In the genomic region with DNA sequence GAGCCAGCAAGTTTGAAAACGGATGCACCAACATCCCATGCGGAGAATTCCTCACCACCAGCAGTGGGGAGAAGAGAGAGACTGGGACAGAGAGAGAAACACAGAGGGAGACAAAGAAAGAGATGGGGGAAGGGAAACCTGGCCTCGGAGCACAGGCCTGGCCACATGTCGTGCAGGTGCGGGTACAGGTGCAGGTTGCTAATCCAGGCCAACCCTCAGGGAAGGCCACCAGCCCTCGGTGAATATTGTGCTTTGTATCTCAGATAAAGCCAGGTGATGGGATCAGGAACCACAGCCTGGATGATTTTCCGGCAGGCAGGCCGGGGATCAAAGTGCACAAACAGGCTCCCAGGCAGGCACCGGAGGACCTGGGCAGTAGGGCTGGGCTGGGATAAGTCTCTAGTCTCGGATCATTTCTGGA, we compare ENCODE assay signal across 13 cellular contexts. TPM values are rescaled to one million over a fixed set of nuclear protein-coding genes. Genes with fewer than 3 reads are reported as not detected.
A peak's percentile ranks its signal among the peaks of the same experiment; 100 is the strongest.
DNase-seq lines count a peak whose midpoint lies in the region; ATAC-seq and TF ChIP-seq lines count a peak whose summit lies in the region.
"Had no signal": no experiment of that assay in that cellular context is flagged by ENCODE, and none has a peak within 500 bp of the region (broad histone marks: within the 10 kb centered on the region; RNA-seq: fewer than 3 reads in every experiment).

No MANE protein-coding gene starts in this region.

- peaks cover 7% of the 10 kb centered on the region for H3K9me3 Mint-ChIP-seq in neural crest cell
- H3K9me3 Mint-ChIP-seq in natural killer cell treated with Interleukin-12 subunit alpha and Interleukin-12 subunit beta and Interleukin-15 and Interleukin-18, amount 100 ng/mL, for 72 hours, result peaks cover 13% of the 10 kb centered on the region

- no peak overlapping the region for H3K27ac Mint-ChIP-seq in neural crest cell (ENCODE audit: unreplicated experiment)
- no peak overlapping the region for H3K27ac Mint-ChIP-seq in natural killer cell treated with Interleukin-12 subunit alpha and Interleukin-12 subunit beta and Interleukin-15 and Interleukin-18, amount 100 ng/mL, for 72 hours
- H3K27ac Mint-ChIP-seq: activated naive CD8-positive, alpha-beta T cell treated with anti-CD3 and anti-CD28 coated beads, Interleukin-2, amount 50 U/mL, for 24 hours had no signal

- H3K27me3 ChIP-seq in esophagus muscularis mucosa, result no peaks in the 10 kb centered on the region

- WGBS in esophagus muscularis mucosa, result 66% methylated on average over 10 of the region's 10 CpGs

- TF ChIP-seq CTCF in esophagus muscularis mucosa (IDR thresholded peaks at IDR 0.05) (no peak), neural crest cell (conservative IDR thresholded peaks at IDR 0.05) (no peak), GM10266 (IDR thresholded peaks at IDR 0.05; ENCODE audit: control insufficient read depth, insufficient read depth, low read depth, missing control alignments) (no peak)

- H3K4me3 ChIP-seq in esophagus muscularis mucosa, result no peak overlapping the region
- H3K4me3 ChIP-seq: left lung, spleen had no signal

- peaks cover 0 to 11% (median 4%) of the 10 kb centered on the region in 4 donors for H3K36me3 ChIP-seq in esophagus muscularis mucosa
- H3K36me3 ChIP-seq: left lung, spleen had no signal

- intact Hi-C loops in esophagus muscularis mucosa (cut with DNase I), result no loop called here

- TF ChIP-seq POLR2A in esophagus muscularis mucosa (IDR thresholded peaks at IDR 0.05; ENCODE audit: low read depth), result no peak

- H3K9me3 ChIP-seq in esophagus muscularis mucosa, result no peaks in the 10 kb centered on the region
- H3K9me3 ChIP-seq: left lung, spleen had no signal

- H3K27me3 Mint-ChIP-seq in neural crest cell (ENCODE audit: low read depth), result peaks cover 43% of the 10 kb centered on the region
- peaks cover 16 to 29% of the 10 kb centered on the region in 2 donors for H3K27me3 Mint-ChIP-seq in natural killer cell treated with Interleukin-12 subunit alpha and Interleukin-12 subunit beta and Interleukin-15 and Interleukin-18, amount 100 ng/mL, for 72 hours

- H3K27ac ChIP-seq in esophagus muscularis mucosa (replicated peaks in 1 of 4), result peak overlapping the region; percentile 96 to 99 (median 98)
- H3K27ac ChIP-seq: left lung had no signal

- DNase-seq in COLO668 (lab: John Stamatoyannopoulos, UW; ENCODE audit: unreplicated experiment), result peak; percentile 97
- peak; percentile 5 for DNase-seq in NCI-H2196 treated with DMSO at 0.1 percent for 48 hours (lab: John Stamatoyannopoulos, UW; ENCODE audit: unreplicated experiment)
- DNase-seq in esophagus muscularis mucosa (ENCODE audit: extremely low spot score), result no peak
- no peak for DNase-seq in neural crest cell (ENCODE audit: low read depth, low spot score)
- no peak for DNase-seq in natural killer cell treated with Interleukin-12 subunit alpha and Interleukin-12 subunit beta and Interleukin-15 and Interleukin-18, amount 100 ng/mL, for 72 hours (ENCODE audit: low spot score)
- no peak for DNase-seq in GM10266 (ENCODE audit: extremely low spot score)
- no peak for DNase-seq in activated T-cell treated with anti-CD3 and anti-CD28 coated beads, Interleukin-2, amount 50 U/mL, for 48 hours
- DNase-seq: activated CD4-positive, alpha-beta T cell treated with anti-CD3 and anti-CD28 coated beads for 4 hours; activated naive CD8-positive, alpha-beta T cell treated with anti-CD3 and anti-CD28 coated beads, Interleukin-2, amount 50 U/mL, for 24 hours; NCI-H2029 treated with DMSO at 0.1 percent for 48 hours; spleen had no signal

- ATAC-seq in natural killer cell treated with Interleukin-12 subunit alpha and Interleukin-12 subunit beta and Interleukin-15 and Interleukin-18, amount 100 ng/mL, for 72 hours, result no peak
- no peak for ATAC-seq in HG02885 (IDR thresholded peaks at IDR 0.05; ENCODE audit: poor library complexity, unreplicated experiment)
- ATAC-seq: activated naive CD8-positive, alpha-beta T cell treated with anti-CD3 and anti-CD28 coated beads, Interleukin-2, amount 50 U/mL, for 24 hours had no signal

- peaks cover 65 to 87% (median 82%) of the 10 kb centered on the region in 4 donors for H3K4me1 ChIP-seq in esophagus muscularis mucosa

- H3K4me3 Mint-ChIP-seq in neural crest cell, result peak overlapping the region; percentile 69
- H3K4me3 Mint-ChIP-seq in natural killer cell treated with Interleukin-12 subunit alpha and Interleukin-12 subunit beta and Interleukin-15 and Interleukin-18, amount 100 ng/mL, for 72 hours, result no peak overlapping the region

- H3K36me3 Mint-ChIP-seq in neural crest cell (ENCODE audit: low read depth), result peaks cover 3% of the 10 kb centered on the region
- H3K36me3 Mint-ChIP-seq in natural killer cell treated with Interleukin-12 subunit alpha and Interleukin-12 subunit beta and Interleukin-15 and Interleukin-18, amount 100 ng/mL, for 72 hours, result no peaks in the 10 kb centered on the region

- TF ChIP-seq EP300 in esophagus muscularis mucosa (IDR thresholded peaks at IDR 0.05), result no peak

- H3K4me1 Mint-ChIP-seq in neural crest cell, result peaks cover 63% of the 10 kb centered on the region
- H3K4me1 Mint-ChIP-seq in natural killer cell treated with Interleukin-12 subunit alpha and Interleukin-12 subunit beta and Interleukin-15 and Interleukin-18, amount 100 ng/mL, for 72 hours (ENCODE audit: low read depth in 2 of 2), result peaks cover 7 to 16% of the 10 kb centered on the region in 2 donors

RNA-seq across cellular contexts. Expression of gene GAS6, which starts 3.8 kb away (rescaled TPM):
- total RNA-seq in esophagus muscularis mucosa (100 to 1,000 TPM; 241 to 459 (median 346) TPM), neural crest cell (7.7 and 9.0 TPM in 2 replicates)
- total RNA-seq in natural killer cell treated with Interleukin-12 subunit alpha and Interleukin-12 subunit beta and Interleukin-15 and Interleukin-18, amount 100 ng/mL, for 72 hours, result under 1 TPM in 1 of 2 donors, not detected in 1; 0.45 TPM

Comparison
In these comparisons a context has a peak if more than half of its experiments do, and no peak if none do; other contexts are left out.
1. DNase-seq: peak in COLO668 (single experiment) and NCI-H2196 treated with DMSO at 0.1 percent for 48 hours (single experiment); none in esophagus muscularis mucosa (single experiment), neural crest cell (single experiment), natural killer cell treated with Interleukin-12 subunit alpha and Interleukin-12 subunit beta and Interleukin-15 and Interleukin-18, amount 100 ng/mL, for 72 hours (single experiment), GM10266 (single experiment) and activated T-cell treated with anti-CD3 and anti-CD28 coated beads, Interleukin-2, amount 50 U/mL, for 48 hours (0 of 2).
2. RNA of gene GAS6, which starts 3.8 kb away (total RNA-seq): 241 to 459 TPM in esophagus muscularis mucosa; 7.7 to 9.0 TPM in neural crest cell and 0.45 TPM in natural killer cell treated with Interleukin-12 subunit alpha and Interleukin-12 subunit beta and Interleukin-15 and Interleukin-18, amount 100 ng/mL, for 72 hours; every median in the first group is over 10 times any median in the second.